ENCODE assay signal across 15 cellular contexts in genomic region chr14:101444116-101444515, GRCh38.
DNase-seq lines count a peak whose midpoint lies in the region; ATAC-seq and TF ChIP-seq lines count a peak whose summit lies in the region.
"Had no signal": no experiment of that assay in that cellular context is flagged by ENCODE, and none has a peak within 500 bp of the region (broad histone marks: within the 10 kb centered on the region; RNA-seq: fewer than 3 reads in every experiment).

No MANE protein-coding gene starts in this region.

- H3K27ac Mint-ChIP-seq in H9 = no peak overlapping the region
- H3K27ac Mint-ChIP-seq: activated T-cell treated with anti-CD3 and anti-CD28 coated beads, Interleukin-2, amount 50 U/mL, for 72 hours had no signal

- no peaks in the 10 kb centered on the region for H3K79me1 ChIP-seq in IMR-90 (ENCODE audit: low read depth in 1 of 2, low read length in 2 of 2)
- H3K79me1 ChIP-seq in H9 (ENCODE audit: insufficient read depth, low read depth, low read length, poor library complexity, severe bottlenecking) = no peaks in the 10 kb centered on the region

- H3K27me3 ChIP-seq in IMR-90 (ENCODE audit: control insufficient read depth, insufficient read depth, low read length) = peaks cover 2% of the 10 kb centered on the region; the same call in 1 of the 2 replicates
- H3K27me3 ChIP-seq in H9 (ENCODE audit: insufficient read depth, low read length) = no peaks in the 10 kb centered on the region

- BruUV-seq in IMR-90 (replicated peaks; lab: Mats Ljungman, UMichigan) = no TSS peak

- POLR2A ChIA-PET in IMR-90 (lab: Charles Lee; ENCODE audit: unreplicated experiment) = no interaction called here

- in situ Hi-C loops in IMR-90 (cut with MboI; ENCODE audit: low sequenced_read_pairs) = no loop called here

- no peak overlapping the region for H3T11ph ChIP-seq in H9 (ENCODE audit: low read length)

- H2AK9ac ChIP-seq in IMR-90 (replicated peaks; ENCODE audit: low read depth, low read length, poor library complexity) = no peak overlapping the region

- H3K9ac ChIP-seq in IMR-90 (ENCODE audit: low read depth, low read length) (no peak overlapping the region), H9 (ENCODE audit: extremely low read depth, insufficient read length, low read length) (no peak overlapping the region)
- H3K9ac ChIP-seq: parathyroid adenoma had no signal

- no peak overlapping the region for H3K18ac ChIP-seq in IMR-90 (ENCODE audit: low read depth, low read length)
- H3K18ac ChIP-seq in H9 (ENCODE audit: insufficient read length, low read depth, low read length) = no peak overlapping the region

- CTCF ChIA-PET in IMR-90 (lab: Yijun Ruan, JAX) = no interaction called here

- no peak overlapping the region for H2BK15ac ChIP-seq in IMR-90 (ENCODE audit: low read depth, low read length)
- H2BK15ac ChIP-seq in H9 (ENCODE audit: low read depth, low read length) = no peak overlapping the region

- H3K9me1 ChIP-seq in IMR-90 (ENCODE audit: insufficient read depth, low read length) = no peaks in the 10 kb centered on the region

- H3K4me3 ChIP-seq in IMR-90 (ENCODE audit: insufficient read depth, low read depth, low read length) = no peak overlapping the region
- H3K4me3 ChIP-seq: thoracic aorta had no signal

- no peaks in the 10 kb centered on the region for H3K36me3 ChIP-seq in IMR-90 (ENCODE audit: control insufficient read depth, insufficient read depth, low read length)
- H3K36me3 ChIP-seq: thoracic aorta had no signal

- H2AK5ac ChIP-seq in IMR-90 (ENCODE audit: low read depth, low read length) (no peak overlapping the region), H9 (ENCODE audit: insufficient read length, low read length) (no peak overlapping the region)

- no peak overlapping the region for H4K91ac ChIP-seq in IMR-90 (ENCODE audit: insufficient read depth, low read depth, low read length)
- H4K91ac ChIP-seq in H9 (ENCODE audit: insufficient read length, low read depth, low read length) = no peak overlapping the region

- H3K56ac ChIP-seq in IMR-90 (ENCODE audit: extremely low read depth, insufficient read depth, low read length) = no peak overlapping the region
- no peak overlapping the region for H3K56ac ChIP-seq in H9 (ENCODE audit: insufficient read length, low read depth, low read length)

- H3K23me2 ChIP-seq in H9 (ENCODE audit: insufficient read length, low read depth, low read length, poor library complexity, severe bottlenecking) = no peaks in the 10 kb centered on the region

- H2BK5ac ChIP-seq in IMR-90 (ENCODE audit: low read depth, low read length, poor library complexity, severe bottlenecking) = no peak overlapping the region
- no peak overlapping the region for H2BK5ac ChIP-seq in H9 (ENCODE audit: insufficient read length, low read length)

- H2BK120ac ChIP-seq in IMR-90 (ENCODE audit: low read depth, low read length) = no peak overlapping the region
- H2BK120ac ChIP-seq in H9 (ENCODE audit: low read depth, low read length, poor library complexity, severe bottlenecking) = no peak overlapping the region

- H3K4me2 ChIP-seq in IMR-90 (ENCODE audit: low read depth, low read length) (no peak overlapping the region), H9 (ENCODE audit: insufficient read depth, insufficient read length, low read length) (no peak overlapping the region)

- no peak for TF ChIP-seq CTCF in IMR-90 (conservative IDR thresholded peaks at IDR 0.05; ENCODE audit: low read depth, low read length)
- no peak for TF ChIP-seq CTCF in H9 (conservative IDR thresholded peaks at IDR 0.05)

- H4K8ac ChIP-seq in IMR-90 (ENCODE audit: low read depth in 2 of 2, low read length in 2 of 2) (no peak overlapping the region), H9 (replicated peaks; ENCODE audit: insufficient read length, low read depth, low read length) (no peak overlapping the region)

- no peak for TF ChIP-seq RAD21 in IMR-90 (IDR thresholded peaks at IDR 0.05; ENCODE audit: low read length)

- peaks cover 17% of the 10 kb centered on the region for H3K27me3 Mint-ChIP-seq in H9 (ENCODE audit: low read depth)

- peaks cover 0 to 4% of the 10 kb centered on the region in 2 experiments; a peak in 1 of 4 replicates for H3K4me1 Mint-ChIP-seq in H9

- H3K4me1 ChIP-seq in IMR-90 (ENCODE audit: control insufficient read depth, insufficient read depth, low read length) (no peaks in the 10 kb centered on the region; the same call in 1 of the 2 replicates), H9 (ENCODE audit: insufficient read depth, low read length) (no peaks in the 10 kb centered on the region)
- H3K4me1 ChIP-seq: parathyroid adenoma had no signal

- no peaks in the 10 kb centered on the region for H3K79me2 ChIP-seq in H9 (ENCODE audit: insufficient read depth, low read length)
- H3K79me2 ChIP-seq: parathyroid adenoma had no signal

- H3K9me3 Mint-ChIP-seq in H9 = no peaks in the 10 kb centered on the region
- H3K9me3 Mint-ChIP-seq: activated T-cell treated with anti-CD3 and anti-CD28 coated beads, Interleukin-2, amount 50 U/mL, for 72 hours had no signal

- H3K9me3 ChIP-seq in IMR-90 (ENCODE audit: control insufficient read depth, insufficient read depth, low read length) = peaks cover 2% of the 10 kb centered on the region; the same call in 1 of the 2 replicates
- no peaks in the 10 kb centered on the region for H3K9me3 ChIP-seq in H9 (ENCODE audit: control insufficient read depth, low read depth, low read length)
- H3K9me3 ChIP-seq: thoracic aorta had no signal

- H2BK20ac ChIP-seq in IMR-90 (ENCODE audit: low read depth, low read length) (no peak overlapping the region), H9 (ENCODE audit: low read depth, low read length, poor library complexity, severe bottlenecking) (no peak overlapping the region)

- TF ChIP-seq POLR2A in IMR-90 (IDR thresholded peaks at IDR 0.05; ENCODE audit: low read depth, low read length) = no peak

- H3K27ac ChIP-seq in IMR-90 (ENCODE audit: insufficient read depth, low read length) = no peak overlapping the region
- H3K27ac ChIP-seq in H9 (ENCODE audit: insufficient read length, low read depth, low read length) = no peak overlapping the region
- H3K27ac ChIP-seq: parathyroid adenoma, thoracic aorta had no signal

- no peak overlapping the region for H3K23ac ChIP-seq in IMR-90 (ENCODE audit: low read depth, low read length)
- H3K23ac ChIP-seq in H9 (ENCODE audit: insufficient read length, low read depth, low read length) = no peak overlapping the region

- peak; percentile 32 for DNase-seq in AG20443 (ENCODE audit: low spot score)
- peak; percentile 65 for DNase-seq in IMR-90
- peak; percentile 60 for DNase-seq in T1000 (lab: John Stamatoyannopoulos, UW)
- DNase-seq in iris pigment epithelial cell (ENCODE audit: low read depth) = peak; percentile 25
- no peak for DNase-seq in H9
- DNase-seq in SHP77 (lab: John Stamatoyannopoulos, UW) = no peak
- DNase-seq in DMS79 (lab: John Stamatoyannopoulos, UW) = no peak
- DNase-seq in midbrain (lab: John Stamatoyannopoulos, UW) = no peak
- DNase-seq: activated T-cell treated with anti-CD3 and anti-CD28 coated beads, Interleukin-2, amount 50 U/mL, for 72 hours; DMS79 treated with DMSO at 0.1 percent for 48 hours; NCI-H1436 treated with DMSO at 0.1 percent for 48 hours; NCI-H446; stimulated activated CD4-positive, alpha-beta T cell treated with anti-CD3 and anti-CD28 coated beads, Interleukin-12 subunit alpha, Interleukin-12 subunit beta, amount 100 ng/mL, for 4 hours had no signal

- H3K4ac ChIP-seq in IMR-90 (ENCODE audit: low read depth, low read length) (no peak overlapping the region), H9 (ENCODE audit: low read depth, low read length) (no peak overlapping the region)

- no peak overlapping the region for H4K5ac ChIP-seq in IMR-90 (ENCODE audit: low read depth, low read length)
- H4K5ac ChIP-seq in H9 (ENCODE audit: insufficient read length, low read depth, low read length) = no peak overlapping the region

- dilution Hi-C loops in IMR-90 (cut with HindIII; ENCODE audit: low sequenced_read_pairs, unreplicated experiment) = no loop called here

- no peak overlapping the region for H3K4me3 Mint-ChIP-seq in H9
- H3K4me3 Mint-ChIP-seq: activated T-cell treated with anti-CD3 and anti-CD28 coated beads, Interleukin-2, amount 50 U/mL, for 72 hours had no signal

- H3K14ac ChIP-seq in IMR-90 (replicated peaks; ENCODE audit: low read depth, low read length) (no peak overlapping the region), H9 (ENCODE audit: insufficient read depth, low read length) (no peak overlapping the region)

- WGBS in IMR-90 (ENCODE audit: extremely low coverage in 2 of 2, insufficient read length in 1 of 2), 2 experiments = 80% methylated on average over 1 of the region's 7 CpGs; no CpG with 5 or more reads in 1 of the 2 experiments
- WGBS in H9 (ENCODE audit: extremely low coverage, insufficient read length, low lambda C conversion rate) = no CpG with 5 or more reads among the region's 7 CpGs

- H3K36me3 Mint-ChIP-seq in H9 (ENCODE audit: insufficient read depth in 1 of 3, low read depth in 3 of 3) = no peaks in the 10 kb centered on the region

- H2BK12ac ChIP-seq in H9 (ENCODE audit: insufficient read length, low read depth, low read length) = no peak overlapping the region

- H4K20me1 ChIP-seq in IMR-90 (ENCODE audit: insufficient read depth, low read length) (no peaks in the 10 kb centered on the region), H9 (ENCODE audit: control insufficient read depth, insufficient read depth, insufficient read length) (no peaks in the 10 kb centered on the region)

- H2AFZ ChIP-seq in IMR-90 (replicated peaks; ENCODE audit: low read length, poor library complexity) = no peak overlapping the region
- no peak overlapping the region for H2AFZ ChIP-seq in H9 (ENCODE audit: low read length)
- H2AFZ ChIP-seq: parathyroid adenoma had no signal

- ATAC-seq in IMR-90 (ENCODE audit: low read depth) = no peak; the same call in 1 of the 2 replicates
- ATAC-seq: activated T-cell treated with anti-CD3 and anti-CD28 coated beads, Interleukin-2, amount 50 U/mL, for 72 hours had no signal

- intact Hi-C loops in IMR-90 (cut with micrococcal nuclease) = no loop called here

TF ChIP-seq in IMR-90, 13 proteins besides CTCF, POLR2A, EP300 and RAD21 (continues in another document):
- TF ChIP-seq FOS (IDR thresholded peaks at IDR 0.05; ENCODE audit: low read depth, low read length) (no peak), CEBPB (IDR thresholded peaks at IDR 0.05; ENCODE audit: low read depth, low read length) (peak; percentile 50), NFE2L2 (IDR thresholded peaks at IDR 0.05; ENCODE audit: low read depth, low read length) (no peak), ELK1 (IDR thresholded peaks at IDR 0.05; ENCODE audit: borderline replicate concordance, low read depth, low read length) (no peak)

Comparison
In these comparisons a context has a peak if more than half of its experiments do, and no peak if none do; other contexts are left out.
1. DNase-seq: peak in AG20443 (single experiment), IMR-90 (single experiment), T1000 (single experiment) and iris pigment epithelial cell (single experiment); none in H9 (single experiment), SHP77 (0 of 2), DMS79 (single experiment) and midbrain (single experiment).